ENCODE assay signal across 1 cellular context in the genomic region with DNA sequence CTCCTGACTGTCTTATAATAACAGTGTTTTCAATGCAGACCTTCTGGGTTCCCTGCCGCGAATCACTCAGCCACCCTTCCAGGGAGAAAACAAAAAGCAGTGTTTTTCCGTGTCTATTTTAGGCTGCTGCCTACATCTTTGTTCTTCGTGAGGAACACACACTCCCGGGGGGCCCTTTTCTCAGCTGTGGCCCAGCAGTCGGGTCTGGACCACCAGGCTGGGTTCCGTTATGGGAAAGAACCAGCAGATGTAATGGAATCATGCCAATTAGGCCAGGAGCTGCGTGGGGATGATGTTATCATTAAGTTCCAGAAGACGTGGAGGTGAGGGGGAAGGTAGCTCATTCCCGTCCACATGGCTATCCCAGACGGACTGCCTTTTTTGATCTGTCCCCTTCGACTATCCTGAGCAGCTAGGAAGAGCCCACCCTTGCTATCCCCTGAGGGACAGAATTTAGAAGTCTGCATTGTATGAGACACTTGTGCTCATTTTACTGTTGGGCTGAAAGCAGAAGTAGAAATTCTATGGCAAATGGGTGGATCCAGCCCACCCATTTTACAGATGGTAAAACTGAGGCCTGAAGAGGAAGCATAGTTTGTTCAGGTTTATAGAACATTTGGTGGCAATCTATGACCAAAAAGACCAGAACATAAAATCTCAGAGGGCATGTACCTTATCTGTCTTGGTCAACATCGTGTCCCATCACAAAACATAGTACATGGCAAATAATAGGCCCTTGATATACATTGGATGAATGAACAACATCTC.
TF ChIP-seq lines count a peak whose summit lies in the region.

No MANE protein-coding gene starts in this region.

TF ChIP-seq in SK-N-SH treated with all-trans-retinoic acid at 6 μM for 48 hours, 23 proteins besides CTCF, POLR2A, EP300 and RAD21 (continued from another document):
- TF ChIP-seq, protein P1, sequence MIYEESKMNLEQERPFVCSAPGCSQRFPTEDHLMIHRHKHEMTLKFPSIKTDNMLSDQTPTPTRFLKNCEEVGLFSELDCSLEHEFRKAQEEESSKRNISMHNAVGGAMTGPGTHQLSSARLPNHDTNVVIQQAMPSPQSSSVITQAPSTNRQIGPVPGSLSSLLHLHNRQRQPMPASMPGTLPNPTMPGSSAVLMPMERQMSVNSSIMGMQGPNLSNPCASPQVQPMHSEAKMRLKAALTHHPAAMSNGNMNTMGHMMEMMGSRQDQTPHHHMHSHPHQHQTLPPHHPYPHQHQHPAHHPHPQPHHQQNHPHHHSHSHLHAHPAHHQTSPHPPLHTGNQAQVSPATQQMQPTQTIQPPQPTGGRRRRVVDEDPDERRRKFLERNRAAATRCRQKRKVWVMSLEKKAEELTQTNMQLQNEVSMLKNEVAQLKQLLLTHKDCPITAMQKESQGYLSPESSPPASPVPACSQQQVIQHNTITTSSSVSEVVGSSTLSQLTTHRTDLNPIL (CRISPR knock-in tag; IDR thresholded peaks at IDR 0.05; ENCODE audit: low read depth): no peak
TF ChIP-seq in SK-N-SH treated with all-trans-retinoic acid at 6 μM for 48 hours: peak in this region for 1.
